Comparison of ENCODE assay signal across 8 cellular contexts in the genomic region with DNA sequence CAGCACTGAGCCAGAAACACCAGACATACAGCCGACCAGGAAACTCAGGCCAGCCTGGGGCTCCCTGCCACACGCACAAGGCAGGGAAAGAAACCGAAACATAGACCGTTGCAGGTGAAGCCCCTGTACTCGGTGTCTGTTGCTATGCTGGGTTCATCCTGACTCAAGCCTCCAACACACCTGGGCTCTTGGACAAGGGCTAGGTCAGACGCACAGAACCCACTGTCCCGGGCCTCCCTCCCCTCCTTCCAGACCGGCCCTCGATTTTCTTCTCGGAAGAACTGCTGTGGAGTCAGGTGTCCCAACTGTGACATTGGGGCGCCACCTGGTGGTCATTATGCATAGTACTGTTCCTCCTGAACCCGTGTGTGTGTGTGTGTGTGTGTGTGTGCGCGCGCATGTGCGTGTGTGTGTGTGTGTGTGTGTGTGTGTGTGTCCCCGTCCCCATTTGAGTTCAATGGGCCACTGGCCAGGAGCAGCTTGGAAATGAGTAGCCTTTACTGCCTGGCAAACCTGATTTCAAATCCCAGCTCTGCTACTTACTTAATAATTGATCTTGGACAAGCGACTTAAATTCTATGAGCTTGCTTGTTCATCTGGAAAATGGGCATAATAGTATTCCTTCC. TPM values are rescaled to one million over a fixed set of nuclear protein-coding genes. Genes with fewer than 3 reads are reported as not detected.
DNase-seq lines count a peak whose midpoint lies in the region; ATAC-seq, FAIRE-seq and TF ChIP-seq lines count a peak whose summit lies in the region.

No MANE protein-coding gene starts in this region.

- TF ChIP-seq CTCF in fibroblast of the aortic adventitia (IDR thresholded peaks at IDR 0.05; ENCODE audit: insufficient read depth, low read length) (peak; percentile 69), neutrophil (IDR thresholded peaks at IDR 0.05) (peak; percentile 68), stomach (IDR thresholded peaks at IDR 0.05) (peak in 5 of 7 experiments; percentile 34 to 90 (median 65))

- H3K9me3 ChIP-seq in neutrophil (no peaks in the 10 kb centered on the region), stomach (no peaks in the 10 kb centered on the region)

- WGBS in stomach, 5 donors = 14 to 24% (median 21%) methylated on average over 11 to 18 of the region's 18 CpGs

- H3K4me3 ChIP-seq in fibroblast of the aortic adventitia (ENCODE audit: low read depth, low read length) (peak overlapping the region; percentile 41), neutrophil (ENCODE audit: low read depth in 1 of 2, low read length in 1 of 2) (no peak overlapping the region), stomach (no peak overlapping the region)

- TF ChIP-seq POLR2A in stomach (IDR thresholded peaks at IDR 0.05) = no peak

- FAIRE-seq in RCC 7860 (lab: Jason Lieb, UNC) = no peak

- H3K27me3 ChIP-seq in neutrophil = peaks cover 66% of the 10 kb centered on the region
- peaks cover 0 to 53% (median 14%) of the 10 kb centered on the region in 3 donors for H3K27me3 ChIP-seq in stomach

- H3K4me1 Mint-ChIP-seq in activated T-cell treated with anti-CD3 and anti-CD28 coated beads, Interleukin-2, amount 50 U/mL, for 72 hours (ENCODE audit: low read depth) = no peaks in the 10 kb centered on the region

- DNase-seq in AML-193 (lab: John Stamatoyannopoulos, UW) (peak; percentile 30 to 52), GM19240 (ENCODE audit: insufficient read length, low spot score) (peak; percentile 65), KG1 (lab: John Stamatoyannopoulos, UW) (peak; percentile 48), RCC 7860 (ENCODE audit: low spot score) (peak; percentile 62), fibroblast of the aortic adventitia (ENCODE audit: low read depth) (peak; percentile 92), stomach (peak; percentile 89)
- DNase-seq in activated T-cell treated with anti-CD3 and anti-CD28 coated beads, Interleukin-2, amount 50 U/mL, for 72 hours = peak; percentile 72 to 80

- peak overlapping the region in 1 of 2 donors; percentile 36 for H3K4me3 Mint-ChIP-seq in activated T-cell treated with anti-CD3 and anti-CD28 coated beads, Interleukin-2, amount 50 U/mL, for 72 hours

- H3K27me3 Mint-ChIP-seq in activated T-cell treated with anti-CD3 and anti-CD28 coated beads, Interleukin-2, amount 50 U/mL, for 72 hours (ENCODE audit: low read depth) = peaks cover 10% of the 10 kb centered on the region

- peak; percentile 67 to 85 for ATAC-seq in activated T-cell treated with anti-CD3 and anti-CD28 coated beads, Interleukin-2, amount 50 U/mL, for 72 hours (replicated peaks in 1 of 2)

- no peak overlapping the region for H3K27ac ChIP-seq in neutrophil
- H3K27ac ChIP-seq in stomach = no peak overlapping the region

- intact Hi-C loops in stomach (cut with DNase I; ENCODE audit: low total_unique reads) = no loop called here

- no peaks in the 10 kb centered on the region for H3K36me3 ChIP-seq in neutrophil
- no peaks in the 10 kb centered on the region for H3K36me3 ChIP-seq in stomach

- no peaks in the 10 kb centered on the region for H3K36me3 Mint-ChIP-seq in activated T-cell treated with anti-CD3 and anti-CD28 coated beads, Interleukin-2, amount 50 U/mL, for 72 hours (ENCODE audit: insufficient read depth in 2 of 2)

- no peak overlapping the region for H3K27ac Mint-ChIP-seq in activated T-cell treated with anti-CD3 and anti-CD28 coated beads, Interleukin-2, amount 50 U/mL, for 72 hours

- TF ChIP-seq EP300 in stomach (IDR thresholded peaks at IDR 0.05) = no peak

- H3K4me1 ChIP-seq in neutrophil (ENCODE audit: control insufficient read depth in 1 of 2, insufficient read depth in 1 of 2, low read depth in 1 of 2, low read length in 1 of 2) (no peaks in the 10 kb centered on the region), stomach (peaks cover 0 to 18% (median 3%) of the 10 kb centered on the region in 4 donors)

- H3K9me3 Mint-ChIP-seq in activated T-cell treated with anti-CD3 and anti-CD28 coated beads, Interleukin-2, amount 50 U/mL, for 72 hours = no peaks in the 10 kb centered on the region

RNA-seq across cellular contexts. Expression of a gene that starts 55.4 kb away (rescaled TPM):
- total RNA-seq in activated T-cell treated with anti-CD3 and anti-CD28 coated beads, Interleukin-2, amount 50 U/mL, for 72 hours = not detected
- total RNA-seq in fibroblast of the aortic adventitia (ENCODE audit: low replicate concordance) (1.9 and 5.3 TPM in 2 replicates), stomach (1 to 10 TPM in 2 of 5 donors, under 1 TPM in 2, not detected in 1; 0.45 to 2.8 (median 1.6) TPM)
- under 1 TPM; 0.60 to 0.68 (median 0.61) TPM for polyA plus RNA-seq in stomach

Comparison
In these comparisons a context has a peak if more than half of its experiments do, and no peak if none do; other contexts are left out.
1. DNase-seq: peak in every context shown above with its lines; median percentile 92 in fibroblast of the aortic adventitia; 89 in stomach; 76 in activated T-cell treated with anti-CD3 and anti-CD28 coated beads, Interleukin-2, amount 50 U/mL, for 72 hours; 65 in GM19240; 62 in RCC 7860; 48 in KG1; 41 in AML-193.